Comparison of ENCODE assay signal across 2 cellular contexts in the genomic region with DNA sequence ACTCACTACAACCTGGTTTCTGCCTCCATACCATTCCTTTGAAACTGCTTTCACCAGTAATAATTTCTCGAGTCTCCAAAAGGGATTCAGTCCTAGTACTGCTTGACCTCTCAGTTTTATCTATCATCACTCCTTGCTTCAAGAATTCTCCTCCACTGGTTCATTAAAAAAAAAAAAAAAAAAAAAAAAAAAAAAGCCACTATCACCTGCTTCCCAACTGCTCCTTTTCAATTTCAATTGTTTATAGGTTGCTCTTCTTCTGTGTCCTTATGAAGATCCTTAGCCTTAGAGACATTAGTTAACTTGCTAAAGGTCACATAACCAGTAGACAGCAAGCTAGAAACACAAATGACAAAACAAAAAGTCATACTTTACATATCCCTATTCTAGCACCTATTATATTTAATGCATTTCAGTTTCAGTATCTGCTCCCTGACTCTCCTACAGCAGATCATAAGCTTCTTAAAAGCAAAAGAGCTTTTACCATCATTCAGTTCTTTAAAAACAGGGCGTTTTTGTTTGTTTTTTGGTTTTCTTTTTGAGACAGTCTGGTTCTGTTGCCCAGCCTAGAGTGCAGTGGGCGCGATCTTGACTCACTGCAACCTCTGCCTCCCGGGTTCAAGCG.
A peak's percentile ranks its signal among the peaks of the same experiment; 100 is the strongest.
TF ChIP-seq lines count a peak whose summit lies in the region.

No MANE protein-coding gene starts in this region.

TF ChIP-seq in HEK293, 187 proteins besides CTCF, POLR2A, EP300 and RAD21 (continued from another document):
- TF ChIP-seq, protein P1, sequence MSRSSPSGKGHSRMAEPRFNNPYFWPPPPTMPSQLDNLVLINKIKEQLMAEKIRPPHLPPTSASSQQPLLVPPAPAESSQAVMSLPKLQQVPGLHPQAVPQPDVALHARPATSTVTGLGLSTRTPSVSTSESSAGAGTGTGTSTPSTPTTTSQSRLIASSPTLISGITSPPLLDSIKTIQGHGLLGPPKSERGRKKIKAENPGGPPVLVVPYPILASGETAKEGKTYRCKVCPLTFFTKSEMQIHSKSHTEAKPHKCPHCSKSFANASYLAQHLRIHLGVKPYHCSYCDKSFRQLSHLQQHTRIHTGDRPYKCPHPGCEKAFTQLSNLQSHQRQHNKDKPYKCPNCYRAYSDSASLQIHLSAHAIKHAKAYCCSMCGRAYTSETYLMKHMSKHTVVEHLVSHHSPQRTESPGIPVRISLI (tag by site-specific recombination; IDR thresholded peaks at IDR 0.05), result peak; percentile 75

TF ChIP-seq in K562, 482 proteins besides CTCF, POLR2A, EP300 and RAD21 (continued from another document):
- TF ChIP-seq, protein P2, sequence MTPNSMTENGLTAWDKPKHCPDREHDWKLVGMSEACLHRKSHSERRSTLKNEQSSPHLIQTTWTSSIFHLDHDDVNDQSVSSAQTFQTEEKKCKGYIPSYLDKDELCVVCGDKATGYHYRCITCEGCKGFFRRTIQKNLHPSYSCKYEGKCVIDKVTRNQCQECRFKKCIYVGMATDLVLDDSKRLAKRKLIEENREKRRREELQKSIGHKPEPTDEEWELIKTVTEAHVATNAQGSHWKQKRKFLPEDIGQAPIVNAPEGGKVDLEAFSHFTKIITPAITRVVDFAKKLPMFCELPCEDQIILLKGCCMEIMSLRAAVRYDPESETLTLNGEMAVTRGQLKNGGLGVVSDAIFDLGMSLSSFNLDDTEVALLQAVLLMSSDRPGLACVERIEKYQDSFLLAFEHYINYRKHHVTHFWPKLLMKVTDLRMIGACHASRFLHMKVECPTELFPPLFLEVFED (CRISPR knock-in tag; conservative IDR thresholded peaks at IDR 0.05), result 0 out of 2 replicates have a peak, but pooled peaks have one; percentile 41
- TF ChIP-seq ZNF384 (IDR thresholded peaks at IDR 0.05; ENCODE audit: low read depth, low read length), result peak; percentile 46; the same call in 1 of the 2 replicates
TF ChIP-seq in K562: peak in this region for 2.
